In the genomic region with DNA sequence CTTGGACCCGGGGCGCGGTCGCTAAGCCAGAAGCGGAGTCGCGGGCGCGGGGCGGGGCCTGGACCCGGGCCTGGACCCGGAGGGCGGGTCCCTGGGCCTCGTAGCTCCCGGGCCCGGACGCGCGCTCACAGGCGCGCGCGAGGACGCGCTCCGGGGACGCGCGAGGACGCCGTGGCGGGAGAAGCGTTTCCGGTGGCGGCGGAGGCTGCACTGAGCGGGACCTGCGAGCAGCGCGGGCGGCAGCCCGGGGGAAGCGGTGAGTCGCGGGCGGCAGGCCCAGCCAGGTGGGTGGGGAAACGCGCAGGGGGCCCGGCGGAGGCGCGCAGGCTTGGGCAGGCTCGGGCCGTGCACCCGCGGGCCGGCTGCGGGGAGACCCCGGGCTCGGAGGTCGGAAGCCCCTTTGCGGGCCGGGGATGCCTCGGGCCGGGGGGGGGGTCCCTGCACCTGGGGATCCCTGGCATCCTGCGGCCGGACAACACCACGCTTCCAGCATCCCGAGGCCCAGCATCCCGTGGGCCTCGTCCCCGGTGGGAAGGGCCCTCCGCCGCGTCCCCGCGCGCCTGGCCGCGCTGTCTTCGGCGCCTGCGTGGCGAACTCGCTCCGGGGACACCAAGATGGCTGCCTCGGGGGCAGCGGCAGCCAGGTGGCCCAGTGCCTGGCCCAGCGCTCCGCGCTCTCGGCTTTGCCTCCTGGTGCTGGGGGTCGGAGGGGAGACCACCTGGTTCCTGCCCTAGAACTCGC, we compare ENCODE assay signal across 8 cellular contexts. TPM values are rescaled to one million over a fixed set of nuclear protein-coding genes. Genes with fewer than 3 reads are reported as not detected.
DNase-seq lines count a peak whose midpoint lies in the region; ATAC-seq, FAIRE-seq and TF ChIP-seq lines count a peak whose summit lies in the region.

A gene with protein sequence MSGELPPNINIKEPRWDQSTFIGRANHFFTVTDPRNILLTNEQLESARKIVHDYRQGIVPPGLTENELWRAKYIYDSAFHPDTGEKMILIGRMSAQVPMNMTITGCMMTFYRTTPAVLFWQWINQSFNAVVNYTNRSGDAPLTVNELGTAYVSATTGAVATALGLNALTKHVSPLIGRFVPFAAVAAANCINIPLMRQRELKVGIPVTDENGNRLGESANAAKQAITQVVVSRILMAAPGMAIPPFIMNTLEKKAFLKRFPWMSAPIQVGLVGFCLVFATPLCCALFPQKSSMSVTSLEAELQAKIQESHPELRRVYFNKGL (plus strand): TSS at position 177 of the 741 bp plus-strand sequence. CDS start 13,544 bp downstream, outside the sequence.

- DNase-seq in D721Med (ENCODE audit: insufficient read length, low spot score) (peak; percentile 94), GM20000 (ENCODE audit: low spot score) (peak; percentile 97), HTR-8/SVneo (ENCODE audit: insufficient read length, low spot score) (peak; percentile 85), Peyer's patch (peak; percentile 63 to 90 (median 86)), fibroblast of peridontal ligament (ENCODE audit: extremely low read depth) (peak; percentile 53)
- peak; percentile 51 to 65 for DNase-seq in activated T-helper 1 cell treated with anti-CD3 and anti-CD28 coated beads, Interleukin-2, amount 50 U/mL, for 16 hours (ENCODE audit: low read depth in 1 of 2, low spot score in 1 of 2)
- peak; percentile 90 for DNase-seq in natural killer cell treated with Interleukin-12 subunit alpha and Interleukin-12 subunit beta and Interleukin-15 and Interleukin-18, amount 100 ng/mL, for 72 hours (ENCODE audit: low spot score)
- DNase-seq in stimulated activated naive CD8-positive, alpha-beta T cell treated with anti-CD3 and anti-CD28 coated beads, Interleukin-15, Interleukin-2, amounts not matched to agents 100 U/mL and 50 U/mL, for 24 hours = peak; percentile 88

- H3K36me3 ChIP-seq in Peyer's patch = peaks cover 0 to 2% (median 0%) of the 10 kb centered on the region in 3 donors

- H3K36me3 Mint-ChIP-seq in natural killer cell treated with Interleukin-12 subunit alpha and Interleukin-12 subunit beta and Interleukin-15 and Interleukin-18, amount 100 ng/mL, for 72 hours = peaks cover 20% of the 10 kb centered on the region

- peaks cover 4 to 18% of the 10 kb centered on the region in 2 donors for H3K27me3 Mint-ChIP-seq in natural killer cell treated with Interleukin-12 subunit alpha and Interleukin-12 subunit beta and Interleukin-15 and Interleukin-18, amount 100 ng/mL, for 72 hours

- peak within 1 kb of the TSS; percentile 78 to 90 (median 86) for H3K27ac ChIP-seq in Peyer's patch

- TF ChIP-seq POLR2A in Peyer's patch (IDR thresholded peaks at IDR 0.05) = peak; percentile 17 to 54

- H3K9me3 ChIP-seq in Peyer's patch = no peaks in the 10 kb centered on the region

- peaks cover 0 to 14% (median 3%) of the 10 kb centered on the region in 4 donors for H3K4me1 ChIP-seq in Peyer's patch

- peak within 1 kb of the TSS; percentile 90 to 98 (median 95) for H3K4me3 ChIP-seq in Peyer's patch

- no peaks in the 10 kb centered on the region for H3K27me3 ChIP-seq in Peyer's patch

- peak within 1 kb of the TSS; percentile 92 for H3K4me3 Mint-ChIP-seq in natural killer cell treated with Interleukin-12 subunit alpha and Interleukin-12 subunit beta and Interleukin-15 and Interleukin-18, amount 100 ng/mL, for 72 hours

- H3K9me3 Mint-ChIP-seq in natural killer cell treated with Interleukin-12 subunit alpha and Interleukin-12 subunit beta and Interleukin-15 and Interleukin-18, amount 100 ng/mL, for 72 hours = no peaks in the 10 kb centered on the region

- TF ChIP-seq CTCF in D721Med (IDR thresholded peaks at IDR 0.05; ENCODE audit: insufficient read depth, missing control alignments) (no peak), GM20000 (IDR thresholded peaks at IDR 0.05; ENCODE audit: extremely low read depth, missing control alignments) (no peak), Peyer's patch (IDR thresholded peaks at IDR 0.05) (peak in 1 of 6 experiments; percentile 8)

- peaks cover 40 to 47% of the 10 kb centered on the region in 2 donors for H3K4me1 Mint-ChIP-seq in natural killer cell treated with Interleukin-12 subunit alpha and Interleukin-12 subunit beta and Interleukin-15 and Interleukin-18, amount 100 ng/mL, for 72 hours (ENCODE audit: low read depth in 2 of 2)

- H3K27ac Mint-ChIP-seq in natural killer cell treated with Interleukin-12 subunit alpha and Interleukin-12 subunit beta and Interleukin-15 and Interleukin-18, amount 100 ng/mL, for 72 hours = peak within 1 kb of the TSS; percentile 75 to 83

- FAIRE-seq in D721Med (lab: Jason Lieb, UNC) (no peak), HTR-8/SVneo (lab: Jason Lieb, UNC) (peak; percentile 13)

- peak; percentile 94 to 96 for ATAC-seq in natural killer cell treated with Interleukin-12 subunit alpha and Interleukin-12 subunit beta and Interleukin-15 and Interleukin-18, amount 100 ng/mL, for 72 hours
- ATAC-seq in stimulated activated naive CD8-positive, alpha-beta T cell treated with anti-CD3 and anti-CD28 coated beads, Interleukin-15, Interleukin-2, amounts not matched to agents 100 U/mL and 50 U/mL, for 24 hours = peak; percentile 85

RNA-seq across cellular contexts. Expression of the gene that starts here (rescaled TPM):
- 10 to 100 TPM; 38.0 to 85.8 (median 63.5) TPM for total RNA-seq in Peyer's patch
- total RNA-seq in natural killer cell treated with Interleukin-12 subunit alpha and Interleukin-12 subunit beta and Interleukin-15 and Interleukin-18, amount 100 ng/mL, for 72 hours = 100 to 1,000 TPM; 185 to 225 TPM

Comparison
In these comparisons a context has a peak if more than half of its experiments do, and no peak if none do; other contexts are left out.
1. Peak in every context shown above with its lines: DNase-seq, ATAC-seq, H3K4me3 ChIP-seq and H3K27ac ChIP-seq.